In the genomic region with DNA sequence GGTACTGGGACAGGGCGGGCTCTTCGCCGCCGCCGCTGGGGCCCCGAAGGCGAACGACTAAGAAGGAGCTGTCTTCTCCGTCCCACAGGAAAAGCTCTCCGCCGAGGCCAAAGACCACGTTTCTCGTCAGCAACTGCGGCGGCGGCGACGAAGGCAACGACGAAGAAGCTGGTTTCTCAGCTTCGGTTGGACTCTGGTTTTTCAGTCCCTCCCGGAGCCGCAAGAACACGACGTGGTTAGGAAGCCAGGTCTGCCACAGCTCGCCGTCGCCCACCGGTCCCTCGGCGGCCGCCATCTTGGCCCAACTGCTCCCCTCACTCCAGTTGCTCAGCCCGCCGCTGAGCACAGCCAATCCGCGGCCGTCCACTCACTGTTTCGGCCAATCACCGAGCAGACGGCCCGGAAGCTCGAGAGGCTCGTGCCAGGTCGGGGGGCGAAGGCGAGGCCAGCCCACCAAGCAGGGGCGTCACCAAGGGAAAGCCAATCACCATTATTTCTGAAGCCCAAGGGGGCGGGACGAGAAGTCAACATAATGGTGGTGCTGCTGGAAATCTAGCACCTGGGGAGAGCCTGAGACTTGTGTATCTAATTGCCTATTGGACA, we compare ENCODE assay signal across 8 cellular contexts. TPM values are rescaled to one million over a fixed set of nuclear protein-coding genes. Genes with fewer than 3 reads are reported as not detected.
DNase-seq lines count a peak whose midpoint lies in the region; ATAC-seq, FAIRE-seq and TF ChIP-seq lines count a peak whose summit lies in the region.

A gene (minus strand): TSS at position 307 of the 603 bp plus-strand sequence. CDS start 12 bp downstream, at position 295.

- TF ChIP-seq CTCF in AG04449 (IDR thresholded peaks at IDR 0.05; ENCODE audit: insufficient read depth, low read length, missing control alignments) (no peak), WI38 (IDR thresholded peaks at IDR 0.05; ENCODE audit: low read depth, low read length) (no peak), bronchial epithelial cell (IDR thresholded peaks at IDR 0.05; ENCODE audit: insufficient read depth, low read length, severe bottlenecking) (no peak), smooth muscle cell (IDR thresholded peaks at IDR 0.05; ENCODE audit: borderline replicate concordance, insufficient read depth, poor library complexity, severe bottlenecking) (no peak)

- ATAC-seq in GM18907 (IDR thresholded peaks at IDR 0.05; ENCODE audit: unreplicated experiment) (peak; percentile 88), HG03159 (IDR thresholded peaks at IDR 0.05; ENCODE audit: unreplicated experiment) (peak; percentile 81)

- H4K20me1 ChIP-seq in smooth muscle cell (ENCODE audit: low read depth): peaks cover 5% of the 10 kb centered on the region

- peak within 1 kb of the TSS; percentile 96 for H3K9ac ChIP-seq in smooth muscle cell (ENCODE audit: low read depth)

- H2AFZ ChIP-seq in smooth muscle cell (ENCODE audit: low read depth): peak within 1 kb of the TSS; percentile 88

- H3K79me2 ChIP-seq in smooth muscle cell (ENCODE audit: low read depth): peaks cover 49% of the 10 kb centered on the region

- H3K27me3 ChIP-seq in bronchial epithelial cell (ENCODE audit: control insufficient read depth, insufficient read depth, low read length): no peaks in the 10 kb centered on the region
- H3K27me3 ChIP-seq in smooth muscle cell (ENCODE audit: low read depth): no peaks in the 10 kb centered on the region

- FAIRE-seq in bronchial epithelial cell (lab: Jason Lieb, UNC): no peak

- POLR2A ChIA-PET in AG04449 (lab: Yijun Ruan, JAX): interaction anchor here (0.8 to 1.1 kb wide), 4 partner anchors 9 to 32 kb away, joined by 3 to 7 read pairs (median 4); a partner anchor contains a TSS

- peak within 1 kb of the TSS; percentile 97 for H3K4me3 ChIP-seq in AG04449 (ENCODE audit: low read depth, low read length)
- peak within 1 kb of the TSS; percentile 99 for H3K4me3 ChIP-seq in WI38 (ENCODE audit: low read depth, low read length)
- H3K4me3 ChIP-seq in bronchial epithelial cell (ENCODE audit: low read depth, low read length): peak within 1 kb of the TSS; percentile 71
- H3K4me3 ChIP-seq in smooth muscle cell: peak within 1 kb of the TSS; percentile 85

- H3K9me3 ChIP-seq in smooth muscle cell (replicated peaks; ENCODE audit: low read depth): no peaks in the 10 kb centered on the region

- H3K4me1 ChIP-seq in smooth muscle cell (ENCODE audit: low read depth): peaks cover 14% of the 10 kb centered on the region

- H3K27ac ChIP-seq in smooth muscle cell (ENCODE audit: low read depth): peak within 1 kb of the TSS; percentile 96

- H3K4me2 ChIP-seq in smooth muscle cell: peak within 1 kb of the TSS; percentile 95

- CTCF ChIA-PET in AG04449 (lab: Yijun Ruan, JAX): interaction anchor here (1.0 to 1.3 kb wide), 3 partner anchors 19 to 170 kb away, joined by 3 to 10 read pairs (median 4); a partner anchor contains a TSS

- DNase-seq in AG04449 (ENCODE audit: low read depth, low spot score) (peak; percentile 78), NCI-H2227 treated with DMSO at 0.1 percent for 48 hours (lab: John Stamatoyannopoulos, UW) (peak; percentile 94), bronchial epithelial cell (ENCODE audit: low read depth) (peak; percentile 90), iPS-NIHi11 (ENCODE audit: low spot score) (peak; percentile 99), smooth muscle cell (lab: John Stamatoyannopoulos, UW; ENCODE audit: unreplicated experiment) (peak; percentile 86)

- under 1% methylated on average over 49 of the region's 49 CpGs for WGBS in smooth muscle cell (ENCODE audit: low lambda C conversion rate)

- H3F3A ChIP-seq in smooth muscle cell (ENCODE audit: low read depth): peaks cover 1% of the 10 kb centered on the region

- H3K36me3 ChIP-seq in bronchial epithelial cell (ENCODE audit: control insufficient read depth, insufficient read depth, low read length) (peaks cover 4% of the 10 kb centered on the region), smooth muscle cell (ENCODE audit: low read depth) (peaks cover 3% of the 10 kb centered on the region)

RNA-seq across cellular contexts. Expression of the gene that starts here (rescaled TPM):
- total RNA-seq in bronchial epithelial cell: 82.1 and 93.2 TPM in 2 replicates
- total RNA-seq in smooth muscle cell: 44.2 and 47.4 TPM in 2 replicates
- 31.2 and 42.4 TPM in 2 replicates for polyA plus RNA-seq in smooth muscle cell

Comparison
In these comparisons a context has a peak if more than half of its experiments do, and no peak if none do; other contexts are left out.
1. Peak in every context shown above with its lines: DNase-seq, ATAC-seq, H3K4me3 ChIP-seq and H3K27ac ChIP-seq.